In genomic region chr1:43038232-43038929, GRCh38 we compare ENCODE assay signal across 16 cellular contexts.
DNase-seq lines count a peak whose midpoint lies in the region; ATAC-seq and TF ChIP-seq lines count a peak whose summit lies in the region.
"Had no signal": no experiment of that assay in that cellular context is flagged by ENCODE, and none has a peak within 500 bp of the region (broad histone marks: within the 10 kb centered on the region; RNA-seq: fewer than 3 reads in every experiment).

No MANE protein-coding gene starts in this region.

- TF ChIP-seq CTCF in brain (conservative IDR thresholded peaks at IDR 0.05) (no peak), nephron progenitor cell (IDR thresholded peaks at IDR 0.05) (no peak)

- POLR2A ChIA-PET in activated CD4-positive, alpha-beta T cell treated with anti-CD3 and anti-CD28 coated beads, Interleukin-2, amount 10 ng/mL, durations not matched to agents 7 days and 5 days (lab: Charles Lee) = no interaction called here

- CTCF ChIA-PET in activated CD4-positive, alpha-beta T cell treated with anti-CD3 and anti-CD28 coated beads, Interleukin-2, amount 10 ng/mL, durations not matched to agents 7 days and 5 days (lab: Charles Lee) = no interaction called here

- no peak overlapping the region for H3K4me3 Mint-ChIP-seq in brain
- H3K4me3 Mint-ChIP-seq in nephron progenitor cell = no peak overlapping the region
- H3K4me3 Mint-ChIP-seq in activated CD4-positive, alpha-beta T cell treated with anti-CD3 and anti-CD28 coated beads, Interleukin-2, amount 10 ng/mL, durations not matched to agents 7 days and 5 days = no peak overlapping the region
- H3K4me3 Mint-ChIP-seq: B cell, CD14-positive monocyte had no signal

- H3K36me3 Mint-ChIP-seq in brain (no peaks in the 10 kb centered on the region), nephron progenitor cell (ENCODE audit: low read depth) (no peaks in the 10 kb centered on the region)
- H3K36me3 Mint-ChIP-seq in activated CD4-positive, alpha-beta T cell treated with anti-CD3 and anti-CD28 coated beads, Interleukin-2, amount 10 ng/mL, durations not matched to agents 7 days and 5 days (ENCODE audit: low read depth) = no peaks in the 10 kb centered on the region
- H3K36me3 Mint-ChIP-seq: CD14-positive monocyte had no signal

- H3K4me1 Mint-ChIP-seq in brain (peaks cover 42% of the 10 kb centered on the region), nephron progenitor cell (peaks cover 42% of the 10 kb centered on the region)
- H3K4me1 Mint-ChIP-seq in activated CD4-positive, alpha-beta T cell treated with anti-CD3 and anti-CD28 coated beads, Interleukin-2, amount 10 ng/mL, durations not matched to agents 7 days and 5 days = peaks cover 23% of the 10 kb centered on the region

- no peaks in the 10 kb centered on the region for H3K9me3 Mint-ChIP-seq in brain
- no peaks in the 10 kb centered on the region for H3K9me3 Mint-ChIP-seq in nephron progenitor cell
- no peaks in the 10 kb centered on the region for H3K9me3 Mint-ChIP-seq in activated CD4-positive, alpha-beta T cell treated with anti-CD3 and anti-CD28 coated beads, Interleukin-2, amount 10 ng/mL, durations not matched to agents 7 days and 5 days
- H3K9me3 Mint-ChIP-seq: CD14-positive monocyte had no signal

- no peak for ATAC-seq in HG03520 (IDR thresholded peaks at IDR 0.05; ENCODE audit: unreplicated experiment)
- ATAC-seq: A549, Right ventricle myocardium inferior had no signal

- H3K27me3 Mint-ChIP-seq in brain (peaks cover 3% of the 10 kb centered on the region), nephron progenitor cell (ENCODE audit: low read depth, poor library complexity) (peaks cover 5% of the 10 kb centered on the region)
- H3K27me3 Mint-ChIP-seq in activated CD4-positive, alpha-beta T cell treated with anti-CD3 and anti-CD28 coated beads, Interleukin-2, amount 10 ng/mL, durations not matched to agents 7 days and 5 days = no peaks in the 10 kb centered on the region
- H3K27me3 Mint-ChIP-seq: B cell had no signal

- DNase-seq in EH (ENCODE audit: low read depth) = peak; percentile 22
- peak; percentile 56 for DNase-seq in NCI-H1694 treated with DMSO at 0.1 percent for 48 hours (lab: John Stamatoyannopoulos, UW)
- DNase-seq in nephron progenitor cell = no peak
- no peak for DNase-seq in activated CD4-positive, alpha-beta T cell treated with anti-CD3 and anti-CD28 coated beads, Interleukin-2, amount 10 ng/mL, durations not matched to agents 7 days and 5 days
- DNase-seq in HUDEP-2 (lab: John Stamatoyannopoulos, UW; ENCODE audit: unreplicated experiment in 76 of 76) = no peak
- DNase-seq in caudate nucleus (lab: John Stamatoyannopoulos, UW) = no peak
- DNase-seq: DMS79, MG63, NCI-H2029, NCI-H345 had no signal

- H3K27ac Mint-ChIP-seq in brain (peak overlapping the region; percentile 19 to 81 (median 42)), nephron progenitor cell (peak overlapping the region; percentile 95)
- H3K27ac Mint-ChIP-seq in activated CD4-positive, alpha-beta T cell treated with anti-CD3 and anti-CD28 coated beads, Interleukin-2, amount 10 ng/mL, durations not matched to agents 7 days and 5 days = no peak overlapping the region
- H3K27ac Mint-ChIP-seq: B cell, CD14-positive monocyte had no signal

- no peak overlapping the region for H3K27ac ChIP-seq in caudate nucleus (ENCODE audit: low read depth, low read length)
- H3K27ac ChIP-seq: A549 had no signal

Comparison
In these comparisons a context has a peak if more than half of its experiments do, and no peak if none do; other contexts are left out.
1. DNase-seq: peak in EH (single experiment) and NCI-H1694 treated with DMSO at 0.1 percent for 48 hours (single experiment); none in nephron progenitor cell (single experiment), activated CD4-positive, alpha-beta T cell treated with anti-CD3 and anti-CD28 coated beads, Interleukin-2, amount 10 ng/mL, durations not matched to agents 7 days and 5 days (single experiment), HUDEP-2 (0 of 76) and caudate nucleus (0 of 61).